In the genomic region with DNA sequence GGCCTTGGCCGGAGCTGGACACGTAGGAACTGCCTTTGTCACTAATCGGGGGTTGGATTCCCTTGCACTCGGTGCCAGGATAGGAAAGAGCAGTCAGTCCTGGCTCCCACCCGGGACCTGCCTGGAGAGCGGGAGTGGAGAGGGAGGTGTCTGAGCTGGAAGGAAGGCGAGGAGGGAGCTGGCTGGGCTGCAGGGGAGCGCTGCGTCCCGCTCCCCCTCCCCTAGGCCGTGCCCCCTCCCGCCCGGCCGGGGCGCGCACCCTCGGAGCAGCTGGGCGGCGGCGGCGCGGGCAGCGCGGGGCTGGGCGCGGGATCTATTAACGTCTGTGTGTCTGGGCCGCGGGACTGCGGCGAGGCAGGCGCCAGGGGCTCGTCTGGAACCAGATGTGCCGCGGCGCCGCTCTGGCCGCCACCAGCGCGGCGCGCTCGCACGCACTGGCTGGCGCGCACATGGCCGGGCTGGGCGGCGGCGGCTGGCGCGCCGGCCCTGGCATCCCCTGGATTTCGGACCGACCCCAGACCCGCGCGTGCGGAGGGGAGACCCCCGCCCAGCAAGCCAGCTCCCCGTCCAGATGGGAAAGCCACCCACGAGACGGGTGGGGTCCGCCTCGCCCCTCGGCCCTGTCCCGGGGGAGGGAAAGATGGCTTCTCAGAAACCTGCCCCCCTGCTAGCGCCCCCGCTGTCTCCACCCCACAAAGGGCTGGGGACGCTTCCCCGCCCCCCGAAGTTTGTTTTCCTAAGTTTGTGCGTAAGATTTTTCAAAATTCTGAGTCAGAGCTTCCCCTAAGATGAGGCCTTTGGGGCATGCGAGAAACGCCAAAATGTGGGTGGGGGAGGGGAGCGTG, we compare ENCODE assay signal across 8 cellular contexts. TPM values are rescaled to one million over a fixed set of nuclear protein-coding genes. Genes with fewer than 3 reads are reported as not detected.
DNase-seq lines count a peak whose midpoint lies in the region; ATAC-seq and TF ChIP-seq lines count a peak whose summit lies in the region.

No MANE protein-coding gene starts in this region.

- H2AFZ ChIP-seq in H9 (ENCODE audit: low read length) = no peak overlapping the region

- H3K56ac ChIP-seq in H9 (ENCODE audit: insufficient read length, low read depth, low read length) = no peak overlapping the region

- no peaks in the 10 kb centered on the region for H3K27me3 ChIP-seq in H9 (ENCODE audit: insufficient read depth, low read length)

- no peak overlapping the region for H3T11ph ChIP-seq in H9 (ENCODE audit: low read length)

- H3K4me3 ChIP-seq in choroid plexus epithelial cell (ENCODE audit: low read depth, low read length) = peak overlapping the region; percentile 57

- H2AK5ac ChIP-seq in H9 (ENCODE audit: insufficient read length, low read length) = no peak overlapping the region

- H4K8ac ChIP-seq in H9 (replicated peaks; ENCODE audit: insufficient read length, low read depth, low read length) = no peak overlapping the region

- H3K4me3 Mint-ChIP-seq in H9 = peak overlapping the region; percentile 80 to 87
- peak overlapping the region; percentile 64 for H3K4me3 Mint-ChIP-seq in stimulated activated effector memory CD8-positive, alpha-beta T cell treated with anti-CD3 and anti-CD28 coated beads, Interleukin-12 subunit alpha, Interleukin-12 subunit beta, amount 100 ng/mL, for 72 hours

- peak overlapping the region; percentile 91 for H3K14ac ChIP-seq in H9 (ENCODE audit: insufficient read depth, low read length)

- TF ChIP-seq CTCF in H9 (conservative IDR thresholded peaks at IDR 0.05) = no peak
- no peak for TF ChIP-seq CTCF in choroid plexus epithelial cell (conservative IDR thresholded peaks at IDR 0.05; ENCODE audit: low read depth, low read length)

- no peak overlapping the region; the same call in 1 of the 2 replicates for H3K4ac ChIP-seq in H9 (ENCODE audit: low read depth, low read length)

- no peaks in the 10 kb centered on the region for H3K9me3 ChIP-seq in H9 (ENCODE audit: control insufficient read depth, low read depth, low read length)

- H2BK20ac ChIP-seq in H9 (ENCODE audit: low read depth, low read length, poor library complexity, severe bottlenecking) = no peak overlapping the region

- peaks cover 46% of the 10 kb centered on the region for H3K27me3 Mint-ChIP-seq in H9 (ENCODE audit: low read depth)

- H2BK5ac ChIP-seq in H9 (ENCODE audit: insufficient read length, low read length) = no peak overlapping the region

- H4K5ac ChIP-seq in H9 (ENCODE audit: insufficient read length, low read depth, low read length) = no peak overlapping the region

- no peaks in the 10 kb centered on the region for H3K4me1 ChIP-seq in H9 (ENCODE audit: insufficient read depth, low read length)

- peaks cover 9 to 24% of the 10 kb centered on the region in 2 experiments for H3K4me1 Mint-ChIP-seq in H9
- H3K4me1 Mint-ChIP-seq in stimulated activated effector memory CD8-positive, alpha-beta T cell treated with anti-CD3 and anti-CD28 coated beads, Interleukin-12 subunit alpha, Interleukin-12 subunit beta, amount 100 ng/mL, for 72 hours = peaks cover 6% of the 10 kb centered on the region

- H3K23me2 ChIP-seq in H9 (ENCODE audit: insufficient read length, low read depth, low read length, poor library complexity, severe bottlenecking) = peaks cover 11% of the 10 kb centered on the region

- peak; percentile 66 for ATAC-seq in stimulated activated effector memory CD8-positive, alpha-beta T cell treated with anti-CD3 and anti-CD28 coated beads, Interleukin-12 subunit alpha, Interleukin-12 subunit beta, amount 100 ng/mL, for 72 hours
- no peak for ATAC-seq in HG02938 (IDR thresholded peaks at IDR 0.05; ENCODE audit: unreplicated experiment)
- ATAC-seq in HG03342 (IDR thresholded peaks at IDR 0.05; ENCODE audit: unreplicated experiment) = no peak

- H4K91ac ChIP-seq in H9 (ENCODE audit: insufficient read length, low read depth, low read length) = no peak overlapping the region

- no peak overlapping the region for H2BK15ac ChIP-seq in H9 (ENCODE audit: low read depth, low read length)

- H3K4me2 ChIP-seq in H9 (ENCODE audit: insufficient read depth, insufficient read length, low read length) = peak overlapping the region; percentile 54

- no peak overlapping the region for H3K27ac ChIP-seq in H9 (ENCODE audit: insufficient read length, low read depth, low read length)

- H3K23ac ChIP-seq in H9 (ENCODE audit: insufficient read length, low read depth, low read length) = no peak overlapping the region

- no CpG with 5 or more reads among the region's 76 CpGs for WGBS in H9 (ENCODE audit: extremely low coverage, insufficient read length, low lambda C conversion rate)

- H4K20me1 ChIP-seq in H9 (ENCODE audit: control insufficient read depth, insufficient read depth, insufficient read length) = no peaks in the 10 kb centered on the region

- peak; percentile 54 for DNase-seq in H9
- DNase-seq in SW480 (ENCODE audit: low spot score) = peak; percentile 54
- peak; percentile 41 for DNase-seq in choroid plexus epithelial cell (ENCODE audit: low read depth)
- peak; percentile 34 to 69 for DNase-seq in lung microvascular endothelial cell (ENCODE audit: low read depth in 2 of 2)
- no peak for DNase-seq in stimulated activated effector memory CD8-positive, alpha-beta T cell treated with anti-CD3 and anti-CD28 coated beads, Interleukin-12 subunit alpha, Interleukin-12 subunit beta, amount 100 ng/mL, for 72 hours (ENCODE audit: low spot score in 2 of 2)
- DNase-seq in NAMALWA (ENCODE audit: low spot score) = no peak

- H3K27ac Mint-ChIP-seq in H9 = peak overlapping the region in 2 of 3 experiments; percentile 61 to 95; a peak in 1 of 7 replicates
- no peak overlapping the region for H3K27ac Mint-ChIP-seq in stimulated activated effector memory CD8-positive, alpha-beta T cell treated with anti-CD3 and anti-CD28 coated beads, Interleukin-12 subunit alpha, Interleukin-12 subunit beta, amount 100 ng/mL, for 72 hours

- no peaks in the 10 kb centered on the region for H3K79me1 ChIP-seq in H9 (ENCODE audit: insufficient read depth, low read depth, low read length, poor library complexity, severe bottlenecking)

- H3K79me2 ChIP-seq in H9 (ENCODE audit: insufficient read depth, low read length) = no peaks in the 10 kb centered on the region

- H3K36me3 Mint-ChIP-seq in H9 (ENCODE audit: insufficient read depth in 1 of 3, low read depth in 3 of 3) = no peaks in the 10 kb centered on the region; a peak in 1 of 7 replicates
- no peaks in the 10 kb centered on the region for H3K36me3 Mint-ChIP-seq in stimulated activated effector memory CD8-positive, alpha-beta T cell treated with anti-CD3 and anti-CD28 coated beads, Interleukin-12 subunit alpha, Interleukin-12 subunit beta, amount 100 ng/mL, for 72 hours

- H3K9me3 Mint-ChIP-seq in H9 = no peaks in the 10 kb centered on the region
- H3K9me3 Mint-ChIP-seq in stimulated activated effector memory CD8-positive, alpha-beta T cell treated with anti-CD3 and anti-CD28 coated beads, Interleukin-12 subunit alpha, Interleukin-12 subunit beta, amount 100 ng/mL, for 72 hours = no peaks in the 10 kb centered on the region

- peak overlapping the region; percentile 90 for H3K18ac ChIP-seq in H9 (ENCODE audit: insufficient read length, low read depth, low read length)

- no peak overlapping the region for H2BK12ac ChIP-seq in H9 (ENCODE audit: insufficient read length, low read depth, low read length)

- H2BK120ac ChIP-seq in H9 (ENCODE audit: low read depth, low read length, poor library complexity, severe bottlenecking) = peak overlapping the region; percentile 78

- H3K9ac ChIP-seq in H9 (ENCODE audit: extremely low read depth, insufficient read length, low read length) = no peak overlapping the region

RNA-seq across cellular contexts. Expression of a gene that starts 31.9 kb away (rescaled TPM):
- total RNA-seq in H9 (2021) (3.9 and 4.2 TPM in 2 replicates), lung microvascular endothelial cell (0.20 and 0.44 TPM in 2 replicates)

RNA-seq across cellular contexts. Expression of a gene that starts 55.4 kb away (rescaled TPM):
- total RNA-seq in H9 (2021) (21.0 and 21.6 TPM in 2 replicates), lung microvascular endothelial cell (9.6 and 13.5 TPM in 2 replicates)

RNA-seq across cellular contexts. Expression of a gene that starts 55.5 kb away (rescaled TPM):
- total RNA-seq in H9 (2021) (1.6 and 2.4 TPM in 2 replicates), lung microvascular endothelial cell (0.40 and 0.44 TPM in 2 replicates)

Comparison
In these comparisons a context has a peak if more than half of its experiments do, and no peak if none do; other contexts are left out.
1. DNase-seq: peak in H9 (single experiment), SW480 (single experiment), choroid plexus epithelial cell (single experiment) and lung microvascular endothelial cell (2 of 2); none in stimulated activated effector memory CD8-positive, alpha-beta T cell treated with anti-CD3 and anti-CD28 coated beads, Interleukin-12 subunit alpha, Interleukin-12 subunit beta, amount 100 ng/mL, for 72 hours (0 of 2) and NAMALWA (single experiment).